1 cellular context compared by ENCODE assay signal in genomic region chr1:202011994-202012393, GRCh38.
TF ChIP-seq lines count a peak whose summit lies in the region.

No MANE protein-coding gene starts in this region.

TF ChIP-seq in GM23338, 12 proteins besides CTCF, POLR2A, EP300 and RAD21:
- TF ChIP-seq POLR2AphosphoS5 (IDR thresholded peaks at IDR 0.05; ENCODE audit: low read depth): no peak
- TF ChIP-seq, protein P1, sequence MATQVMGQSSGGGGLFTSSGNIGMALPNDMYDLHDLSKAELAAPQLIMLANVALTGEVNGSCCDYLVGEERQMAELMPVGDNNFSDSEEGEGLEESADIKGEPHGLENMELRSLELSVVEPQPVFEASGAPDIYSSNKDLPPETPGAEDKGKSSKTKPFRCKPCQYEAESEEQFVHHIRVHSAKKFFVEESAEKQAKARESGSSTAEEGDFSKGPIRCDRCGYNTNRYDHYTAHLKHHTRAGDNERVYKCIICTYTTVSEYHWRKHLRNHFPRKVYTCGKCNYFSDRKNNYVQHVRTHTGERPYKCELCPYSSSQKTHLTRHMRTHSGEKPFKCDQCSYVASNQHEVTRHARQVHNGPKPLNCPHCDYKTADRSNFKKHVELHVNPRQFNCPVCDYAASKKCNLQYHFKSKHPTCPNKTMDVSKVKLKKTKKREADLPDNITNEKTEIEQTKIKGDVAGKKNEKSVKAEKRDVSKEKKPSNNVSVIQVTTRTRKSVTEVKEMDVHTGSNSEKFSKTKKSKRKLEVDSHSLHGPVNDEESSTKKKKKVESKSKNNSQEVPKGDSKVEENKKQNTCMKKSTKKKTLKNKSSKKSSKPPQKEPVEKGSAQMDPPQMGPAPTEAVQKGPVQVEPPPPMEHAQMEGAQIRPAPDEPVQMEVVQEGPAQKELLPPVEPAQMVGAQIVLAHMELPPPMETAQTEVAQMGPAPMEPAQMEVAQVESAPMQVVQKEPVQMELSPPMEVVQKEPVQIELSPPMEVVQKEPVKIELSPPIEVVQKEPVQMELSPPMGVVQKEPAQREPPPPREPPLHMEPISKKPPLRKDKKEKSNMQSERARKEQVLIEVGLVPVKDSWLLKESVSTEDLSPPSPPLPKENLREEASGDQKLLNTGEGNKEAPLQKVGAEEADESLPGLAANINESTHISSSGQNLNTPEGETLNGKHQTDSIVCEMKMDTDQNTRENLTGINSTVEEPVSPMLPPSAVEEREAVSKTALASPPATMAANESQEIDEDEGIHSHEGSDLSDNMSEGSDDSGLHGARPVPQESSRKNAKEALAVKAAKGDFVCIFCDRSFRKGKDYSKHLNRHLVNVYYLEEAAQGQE (IDR thresholded peaks at IDR 0.05; ENCODE audit: unreplicated experiment): no peak
- no peak for TF ChIP-seq ZNF462 (CRISPR knock-in tag; IDR thresholded peaks at IDR 0.05)
- no peak for TF ChIP-seq JUNB (IDR thresholded peaks at IDR 0.05; ENCODE audit: unreplicated experiment)
- TF ChIP-seq STAT1 (IDR thresholded peaks at IDR 0.05; ENCODE audit: unreplicated experiment): no peak
- no peak for TF ChIP-seq CREB1 (CRISPR knock-in tag; IDR thresholded peaks at IDR 0.05; ENCODE audit: low read depth)
- TF ChIP-seq EZH2 (IDR thresholded peaks at IDR 0.05; ENCODE audit: low read depth, unreplicated experiment): no peak
- no peak for TF ChIP-seq EZH2phosphoT487 (IDR thresholded peaks at IDR 0.05; ENCODE audit: unreplicated experiment)
- no peak for TF ChIP-seq ETS1 (IDR thresholded peaks at IDR 0.05)
- no peak for TF ChIP-seq NANOG (IDR thresholded peaks at IDR 0.05; ENCODE audit: borderline replicate concordance)
- no peak for TF ChIP-seq ZNF331 (CRISPR knock-in tag; IDR thresholded peaks at IDR 0.05; ENCODE audit: low read depth)
- no peak for TF ChIP-seq ZNF114 (CRISPR knock-in tag; IDR thresholded peaks at IDR 0.05)
